15 cellular contexts compared by ENCODE assay signal in genomic region chr1:106435269-106435668, GRCh38.
"Had no signal": no experiment of that assay in that cellular context is flagged by ENCODE, and none has a peak within 500 bp of the region (broad histone marks: within the 10 kb centered on the region; RNA-seq: fewer than 3 reads in every experiment).

No MANE protein-coding gene starts in this region.

- H3K4me1 Mint-ChIP-seq: activated T-helper 17 cell treated with anti-CD3 and anti-CD28 coated beads, Interleukin-2, amount 50 U/mL, for 72 hours had no signal

- DNase-seq: activated CD4-positive, alpha-beta T cell treated with anti-CD3 and anti-CD28 coated beads, Interleukin-2, amount 50 U/mL, for 1 hour; activated CD4-positive, CD25-positive, alpha-beta regulatory T cell; activated naive CD4-positive, alpha-beta T cell treated with anti-CD3 and anti-CD28 coated beads for 36 hours; activated T-cell treated with anti-CD3 and anti-CD28 coated beads for 4 hours; esophagus squamous epithelium; foreskin fibroblast; heart left ventricle; left lung; nucleus accumbens; right cardiac atrium; small intestine; tibial artery had no signal

- H3K4me3 Mint-ChIP-seq: activated naive CD4-positive, alpha-beta T cell treated with anti-CD3 and anti-CD28 coated beads for 36 hours; activated T-helper 17 cell treated with anti-CD3 and anti-CD28 coated beads, Interleukin-2, amount 50 U/mL, for 72 hours; natural killer cell treated with Interleukin-12 subunit alpha and Interleukin-12 subunit beta and Interleukin-15 and Interleukin-18, amount 100 ng/mL, for 72 hours had no signal

- H3K4me3 ChIP-seq: esophagus squamous epithelium, heart left ventricle, left lung, tibial artery, vagina had no signal

- H3K27ac ChIP-seq: esophagus squamous epithelium, heart left ventricle, left lung, tibial artery, vagina had no signal

- H3K9me3 ChIP-seq: esophagus squamous epithelium, heart left ventricle, left lung, tibial artery, vagina had no signal

- H3K27me3 Mint-ChIP-seq: activated T-helper 17 cell treated with anti-CD3 and anti-CD28 coated beads, Interleukin-2, amount 50 U/mL, for 72 hours; natural killer cell treated with Interleukin-12 subunit alpha and Interleukin-12 subunit beta and Interleukin-15 and Interleukin-18, amount 100 ng/mL, for 72 hours had no signal

- H3K36me3 ChIP-seq: esophagus squamous epithelium, heart left ventricle, left lung, tibial artery, vagina had no signal

- ATAC-seq: activated T-helper 17 cell treated with anti-CD3 and anti-CD28 coated beads, Interleukin-2, amount 50 U/mL, for 72 hours; heart left ventricle; left lung; natural killer cell treated with Interleukin-12 subunit alpha and Interleukin-12 subunit beta and Interleukin-15 and Interleukin-18, amount 100 ng/mL, for 72 hours; right cardiac atrium had no signal

- H3K27ac Mint-ChIP-seq: activated naive CD4-positive, alpha-beta T cell treated with anti-CD3 and anti-CD28 coated beads for 36 hours; activated T-helper 17 cell treated with anti-CD3 and anti-CD28 coated beads, Interleukin-2, amount 50 U/mL, for 72 hours; natural killer cell treated with Interleukin-12 subunit alpha and Interleukin-12 subunit beta and Interleukin-15 and Interleukin-18, amount 100 ng/mL, for 72 hours had no signal

- H3K4me1 ChIP-seq: esophagus squamous epithelium, heart left ventricle, left lung, tibial artery, vagina had no signal

- H3K27me3 ChIP-seq: esophagus squamous epithelium, heart left ventricle, left lung, tibial artery, vagina had no signal
